Comparison of ENCODE assay signal across 8 cellular contexts in genomic region chr13:110319774-110320509, GRCh38. TPM values are rescaled to one million over a fixed set of nuclear protein-coding genes. Genes with fewer than 3 reads are reported as not detected.
DNase-seq lines count a peak whose midpoint lies in the region; ATAC-seq and TF ChIP-seq lines count a peak whose summit lies in the region.

No MANE protein-coding gene starts in this region.

- TF ChIP-seq CTCF in coronary artery (IDR thresholded peaks at IDR 0.05) (no peak), omental fat pad (IDR thresholded peaks at IDR 0.05) (no peak)

- peak overlapping the region; percentile 51 to 89 for H3K27ac ChIP-seq in coronary artery

- no peaks in the 10 kb centered on the region for H3K27me3 ChIP-seq in HAP-1 (ENCODE audit: low read depth)

- no peaks in the 10 kb centered on the region for H3K4me1 ChIP-seq in HAP-1

- in situ Hi-C loops in HAP-1 (cut with MboI; ENCODE audit: low sequenced_read_pairs), result no loop called here

- no peak overlapping the region for H3K4me3 ChIP-seq in Jurkat, Clone E6-1 (ENCODE audit: low read length)
- peak overlapping the region; percentile 57 for H3K4me3 ChIP-seq in coronary artery
- H3K4me3 ChIP-seq in HAP-1, result no peak overlapping the region

- peak; percentile 57 for DNase-seq in AG08395 (ENCODE audit: low spot score)
- DNase-seq in Jurkat, Clone E6-1 (ENCODE audit: low read depth, low spot score), result peak; percentile 78
- DNase-seq in coronary artery (ENCODE audit: low spot score), result peak; percentile 81
- DNase-seq in omental fat pad (ENCODE audit: low spot score), result no peak
- DNase-seq in H4 (ENCODE audit: low spot score), result no peak
- no peak for DNase-seq in HAP-1 (ENCODE audit: low spot score in 2 of 2)
- no peak for DNase-seq in NCI-H128 (lab: John Stamatoyannopoulos, UW; ENCODE audit: unreplicated experiment)
- DNase-seq in NCI-H1092 (lab: John Stamatoyannopoulos, UW), result no peak

- H3K36me3 ChIP-seq in HAP-1 (replicated peaks), result no peaks in the 10 kb centered on the region

- H3K9me3 ChIP-seq in HAP-1, result no peaks in the 10 kb centered on the region

- ATAC-seq in omental fat pad (ENCODE audit: low FRiP score), result peak; percentile 69

RNA-seq across cellular contexts. Expression of gene COL4A2, which starts 12.9 kb away (rescaled TPM):
- not detected for polyA plus RNA-seq in Jurkat, Clone E6-1 (2012; ENCODE audit: insufficient read depth, insufficient read length)
- total RNA-seq in omental fat pad, result 100 to 1,000 TPM; 380 to 788 (median 684) TPM
- 20.4 and 33.3 TPM in 2 replicates for total RNA-seq in H4 (2014; rRNA removed; shearing (Covaris generic))

RNA-seq across cellular contexts. Expression of gene COL4A1, which starts 13.0 kb away (rescaled TPM):
- not detected for polyA plus RNA-seq in Jurkat, Clone E6-1 (2012; ENCODE audit: insufficient read depth, insufficient read length)
- 1,000 to 10,000 TPM in 2 of 4 donors, 100 to 1,000 TPM in 2; 611 to 1,113 (median 995) TPM for total RNA-seq in omental fat pad
- total RNA-seq in H4 (2014; rRNA removed; shearing (Covaris generic)), result 56.1 and 66.5 TPM in 2 replicates

Comparison
In these comparisons a context has a peak if more than half of its experiments do, and no peak if none do; other contexts are left out.
1. DNase-seq: peak in AG08395 (single experiment), Jurkat, Clone E6-1 (single experiment) and coronary artery (single experiment); none in omental fat pad (single experiment), H4 (single experiment), HAP-1 (0 of 2), NCI-H128 (single experiment) and NCI-H1092 (single experiment).
2. RNA of gene COL4A2, which starts 12.9 kb away (total RNA-seq): 380 to 788 TPM in omental fat pad; 20.4 to 33.3 TPM in H4; every median in the first group is over 10 times any median in the second.